Comparison of ENCODE assay signal across 16 cellular contexts in the genomic region with DNA sequence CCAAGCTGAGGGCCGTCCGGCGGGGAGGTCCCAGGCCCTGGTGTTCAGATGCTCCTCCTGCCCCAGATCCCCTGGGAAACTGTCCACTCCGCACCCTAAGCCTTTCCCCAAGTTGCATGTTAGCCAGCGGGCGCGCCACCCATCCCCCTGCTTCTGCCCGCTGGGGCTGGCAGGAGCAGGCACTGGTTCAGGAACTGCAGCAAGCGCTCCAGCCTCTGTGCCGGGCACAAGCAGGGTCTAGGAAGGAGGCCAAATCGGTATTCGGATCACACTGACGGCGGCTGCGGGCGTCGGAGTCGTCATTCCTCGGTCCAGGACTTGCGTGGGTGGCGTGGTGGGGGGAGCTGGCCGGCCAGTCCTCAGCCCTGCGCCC. TPM values are rescaled to one million over a fixed set of nuclear protein-coding genes. Genes with fewer than 3 reads are reported as not detected.
DNase-seq lines count a peak whose midpoint lies in the region; ATAC-seq, FAIRE-seq and TF ChIP-seq lines count a peak whose summit lies in the region.
"Had no signal": no experiment of that assay in that cellular context is flagged by ENCODE, and none has a peak within 500 bp of the region (broad histone marks: within the 10 kb centered on the region; RNA-seq: fewer than 3 reads in every experiment).

No MANE protein-coding gene starts in this region.

- DNase-seq in G401 (ENCODE audit: low spot score) (peak; percentile 37), astrocyte (ENCODE audit: low read depth) (no peak), substantia nigra (lab: John Stamatoyannopoulos, UW) (peak in 42 of 49 donors; percentile 24 to 77 (median 57)), left colon (no peak), NCI-H1694 (lab: John Stamatoyannopoulos, UW) (no peak)
- DNase-seq: NCI-H1436, NCI-H524, OCI-M1 had no signal

- no peaks in the 10 kb centered on the region for H3K9me3 Mint-ChIP-seq in astrocyte (ENCODE audit: unreplicated experiment)
- H3K9me3 Mint-ChIP-seq: stimulated activated naive CD8-positive, alpha-beta T cell treated with anti-CD3 and anti-CD28 coated beads, Interleukin-15, amount 100 ng/mL, for 72 hours had no signal

- peaks cover 5% of the 10 kb centered on the region for H3K4me1 Mint-ChIP-seq in astrocyte (ENCODE audit: low read depth, unreplicated experiment)
- H3K4me1 Mint-ChIP-seq: CD14-positive monocyte had no signal

- in situ Hi-C loops in G401 (cut with HindIII; ENCODE audit: low sequenced_read_pairs), result no loop called here

- peak overlapping the region; percentile 52 for H3K4me2 ChIP-seq in astrocyte (ENCODE audit: low read length)

- no peaks in the 10 kb centered on the region for H3K79me2 ChIP-seq in astrocyte (ENCODE audit: insufficient read depth, low read length)

- H3K9ac ChIP-seq in astrocyte (ENCODE audit: low read length), result no peak overlapping the region

- H3K27ac ChIP-seq in astrocyte (ENCODE audit: low read depth, low read length), result no peak overlapping the region
- H3K27ac ChIP-seq in layer of hippocampus (ENCODE audit: low read depth, low read length), result peak overlapping the region; percentile 57
- peak overlapping the region; percentile 46 for H3K27ac ChIP-seq in substantia nigra (ENCODE audit: low read depth, low read length, poor library complexity, severe bottlenecking)
- H3K27ac ChIP-seq: cardiac muscle cell, epithelial cell of prostate, VCaP had no signal

- no peak overlapping the region for H3K27ac Mint-ChIP-seq in astrocyte (ENCODE audit: unreplicated experiment)
- H3K27ac Mint-ChIP-seq: CD14-positive monocyte had no signal

- H3K36me3 Mint-ChIP-seq in astrocyte (ENCODE audit: low read depth, unreplicated experiment), result peaks cover 2% of the 10 kb centered on the region
- H3K36me3 Mint-ChIP-seq: CD14-positive monocyte had no signal

- no peak for TF ChIP-seq CTCF in astrocyte (IDR thresholded peaks at IDR 0.05; ENCODE audit: insufficient read depth, low read depth, low read length)

- H3K27me3 Mint-ChIP-seq in astrocyte (ENCODE audit: low read depth, unreplicated experiment), result peaks cover 20% of the 10 kb centered on the region
- H3K27me3 Mint-ChIP-seq: stimulated activated naive CD8-positive, alpha-beta T cell treated with anti-CD3 and anti-CD28 coated beads, Interleukin-15, amount 100 ng/mL, for 72 hours had no signal

- H3K36me3 ChIP-seq in astrocyte (ENCODE audit: insufficient read depth, low read length), result no peaks in the 10 kb centered on the region
- H3K36me3 ChIP-seq: cardiac muscle cell had no signal

- H3K27me3 ChIP-seq in astrocyte (ENCODE audit: insufficient read depth, low read length) (peaks cover 9% of the 10 kb centered on the region), layer of hippocampus (ENCODE audit: control insufficient read depth, insufficient read depth, low read length) (no peaks in the 10 kb centered on the region)
- H3K27me3 ChIP-seq: cardiac muscle cell had no signal

- ATAC-seq in left colon, result no peak
- ATAC-seq in HG03571 (IDR thresholded peaks at IDR 0.05; ENCODE audit: unreplicated experiment), result no peak

- intact Hi-C loops in left colon (cut with DNase I, micrococcal nuclease), result no loop called here

- H3K9me3 ChIP-seq in astrocyte (ENCODE audit: insufficient read depth, low read depth, low read length), result no peaks in the 10 kb centered on the region

- H3K4me3 ChIP-seq in astrocyte (ENCODE audit: insufficient read depth, low read depth, low read length), result no peak overlapping the region
- H3K4me3 ChIP-seq: cardiac muscle cell had no signal

- no peak overlapping the region for H3K4me3 Mint-ChIP-seq in astrocyte (ENCODE audit: unreplicated experiment)

- no peak for FAIRE-seq in astrocyte (lab: Jason Lieb, UNC)
- FAIRE-seq: GM12891 had no signal

- H3K4me1 ChIP-seq in astrocyte (ENCODE audit: insufficient read depth, low read length), result no peaks in the 10 kb centered on the region

- peaks cover 24% of the 10 kb centered on the region for H4K20me1 ChIP-seq in astrocyte (ENCODE audit: insufficient read depth, low read length)

- H2AFZ ChIP-seq in astrocyte (ENCODE audit: low read depth, low read length), result no peak overlapping the region

RNA-seq across cellular contexts. Expression of gene FAM168B, which starts 53.7 kb away (rescaled TPM):
- total RNA-seq in G401 (2014; rRNA removed; shearing (Covaris generic)), result 83.2 and 92.2 TPM in 2 replicates
- total RNA-seq in astrocyte (111 and 117 TPM in 2 replicates), left colon (10 to 100 TPM; 83.6 to 96.3 TPM)

Comparison
In these comparisons a context has a peak if more than half of its experiments do, and no peak if none do; other contexts are left out.
1. DNase-seq: peak in G401 (single experiment) and substantia nigra (42 of 49); none in astrocyte (single experiment), left colon (0 of 2) and NCI-H1694 (single experiment).